In genomic region chr13:30464496-30465351, GRCh38 we compare ENCODE assay signal across 1 cellular context.
TF ChIP-seq lines count a peak whose summit lies in the region.

No MANE protein-coding gene starts in this region.

TF ChIP-seq in WTC11, 78 proteins besides CTCF, POLR2A, EP300 and RAD21 (continued from another document):
- TF ChIP-seq ZNF317 (CRISPR knock-in tag; IDR thresholded peaks at IDR 0.05; ENCODE audit: borderline replicate concordance, low read depth) (no peak), ZNF671 (CRISPR knock-in tag; IDR thresholded peaks at IDR 0.05) (0 out of 2 replicates have a peak, but pooled peaks have one; percentile 38), CREM (CRISPR knock-in tag; IDR thresholded peaks at IDR 0.05) (no peak; the same call in 1 of the 2 replicates), TEAD1 (CRISPR knock-in tag; IDR thresholded peaks at IDR 0.05) (peak; percentile 50; the same call in 1 of the 2 replicates), ARID4B (CRISPR knock-in tag; IDR thresholded peaks at IDR 0.05; ENCODE audit: borderline replicate concordance) (0 out of 2 replicates have a peak, but pooled peaks have one; percentile 43), IRF2 (CRISPR knock-in tag; IDR thresholded peaks at IDR 0.05; ENCODE audit: borderline replicate concordance, low read depth) (no peak)
